ENCODE assay signal across 2 cellular contexts in the genomic region with DNA sequence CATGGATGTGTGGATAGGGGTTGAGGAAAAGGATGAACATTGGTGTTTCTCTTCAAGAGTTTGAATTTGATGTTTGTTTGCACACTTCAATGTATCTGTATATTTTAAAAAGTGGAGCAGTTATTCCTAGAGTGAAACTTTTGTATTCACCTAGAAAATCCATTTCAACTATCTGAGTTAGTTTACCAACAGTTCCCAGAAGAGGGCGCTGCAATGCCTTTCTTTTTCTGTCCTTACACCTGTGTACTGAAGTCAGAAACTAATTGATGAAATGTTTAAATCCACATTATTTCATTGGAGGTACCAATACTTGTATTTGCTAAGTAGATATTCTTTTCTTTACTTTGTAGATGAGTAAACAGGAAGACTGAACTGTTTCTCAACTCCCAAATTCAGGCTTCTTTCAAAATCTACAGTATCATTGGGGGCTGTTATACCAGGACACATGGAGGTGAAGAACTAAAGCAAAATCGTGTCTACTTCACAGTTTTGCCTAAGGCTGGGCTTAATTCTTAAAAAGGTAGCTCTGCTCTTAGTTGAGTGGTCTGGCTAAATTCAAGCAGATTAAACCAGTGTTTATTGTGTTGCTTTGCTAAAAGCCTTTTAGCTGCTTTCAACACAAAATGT.
A peak's percentile ranks its signal among the peaks of the same experiment; 100 is the strongest.
TF ChIP-seq lines count a peak whose summit lies in the region.

No MANE protein-coding gene starts in this region.

TF ChIP-seq in GM12878, 131 proteins besides CTCF, POLR2A, EP300 and RAD21:
- TF ChIP-seq, protein P1, sequence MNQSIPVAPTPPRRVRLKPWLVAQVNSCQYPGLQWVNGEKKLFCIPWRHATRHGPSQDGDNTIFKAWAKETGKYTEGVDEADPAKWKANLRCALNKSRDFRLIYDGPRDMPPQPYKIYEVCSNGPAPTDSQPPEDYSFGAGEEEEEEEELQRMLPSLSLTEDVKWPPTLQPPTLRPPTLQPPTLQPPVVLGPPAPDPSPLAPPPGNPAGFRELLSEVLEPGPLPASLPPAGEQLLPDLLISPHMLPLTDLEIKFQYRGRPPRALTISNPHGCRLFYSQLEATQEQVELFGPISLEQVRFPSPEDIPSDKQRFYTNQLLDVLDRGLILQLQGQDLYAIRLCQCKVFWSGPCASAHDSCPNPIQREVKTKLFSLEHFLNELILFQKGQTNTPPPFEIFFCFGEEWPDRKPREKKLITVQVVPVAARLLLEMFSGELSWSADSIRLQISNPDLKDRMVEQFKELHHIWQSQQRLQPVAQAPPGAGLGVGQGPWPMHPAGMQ (IDR thresholded peaks at IDR 0.05; ENCODE audit: borderline replicate concordance), result no peak
- TF ChIP-seq, protein P2, sequence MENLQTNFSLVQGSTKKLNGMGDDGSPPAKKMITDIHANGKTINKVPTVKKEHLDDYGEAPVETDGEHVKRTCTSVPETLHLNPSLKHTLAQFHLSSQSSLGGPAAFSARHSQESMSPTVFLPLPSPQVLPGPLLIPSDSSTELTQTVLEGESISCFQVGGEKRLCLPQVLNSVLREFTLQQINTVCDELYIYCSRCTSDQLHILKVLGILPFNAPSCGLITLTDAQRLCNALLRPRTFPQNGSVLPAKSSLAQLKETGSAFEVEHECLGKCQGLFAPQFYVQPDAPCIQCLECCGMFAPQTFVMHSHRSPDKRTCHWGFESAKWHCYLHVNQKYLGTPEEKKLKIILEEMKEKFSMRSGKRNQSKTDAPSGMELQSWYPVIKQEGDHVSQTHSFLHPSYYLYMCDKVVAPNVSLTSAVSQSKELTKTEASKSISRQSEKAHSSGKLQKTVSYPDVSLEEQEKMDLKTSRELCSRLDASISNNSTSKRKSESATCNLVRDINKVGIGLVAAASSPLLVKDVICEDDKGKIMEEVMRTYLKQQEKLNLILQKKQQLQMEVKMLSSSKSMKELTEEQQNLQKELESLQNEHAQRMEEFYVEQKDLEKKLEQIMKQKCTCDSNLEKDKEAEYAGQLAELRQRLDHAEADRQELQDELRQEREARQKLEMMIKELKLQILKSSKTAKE (IDR thresholded peaks at IDR 0.05; ENCODE audit: low read depth, poor library complexity, severe bottlenecking), result peak; percentile 47
- TF ChIP-seq CHD2 (IDR thresholded peaks at IDR 0.05; ENCODE audit: borderline replicate concordance, low read depth, low read length), result no peak
- no peak for TF ChIP-seq KDM1A (IDR thresholded peaks at IDR 0.05; ENCODE audit: borderline replicate concordance)
- TF ChIP-seq FOXM1 (IDR thresholded peaks at IDR 0.05; ENCODE audit: low read depth, low read length), result 0 out of 2 replicates have a peak, but pooled peaks have one; percentile 34
- peak; percentile 81; the same call in 1 of the 2 replicates for TF ChIP-seq SMC3 (IDR thresholded peaks at IDR 0.05; ENCODE audit: borderline replicate concordance, low read length)
TF ChIP-seq in GM12878: peak in this region for 3.

TF ChIP-seq in HepG2, 621 proteins besides CTCF, POLR2A, EP300 and RAD21:
- TF ChIP-seq STAG1 (CRISPR knock-in tag; IDR thresholded peaks at IDR 0.05) (peak; percentile 78), SMC3 (IDR thresholded peaks at IDR 0.05; ENCODE audit: low read length) (peak; percentile 50; the same call in 1 of the 2 replicates), MAFF (IDR thresholded peaks at IDR 0.05; ENCODE audit: low read depth, low read length) (no peak)
